In the genomic region with DNA sequence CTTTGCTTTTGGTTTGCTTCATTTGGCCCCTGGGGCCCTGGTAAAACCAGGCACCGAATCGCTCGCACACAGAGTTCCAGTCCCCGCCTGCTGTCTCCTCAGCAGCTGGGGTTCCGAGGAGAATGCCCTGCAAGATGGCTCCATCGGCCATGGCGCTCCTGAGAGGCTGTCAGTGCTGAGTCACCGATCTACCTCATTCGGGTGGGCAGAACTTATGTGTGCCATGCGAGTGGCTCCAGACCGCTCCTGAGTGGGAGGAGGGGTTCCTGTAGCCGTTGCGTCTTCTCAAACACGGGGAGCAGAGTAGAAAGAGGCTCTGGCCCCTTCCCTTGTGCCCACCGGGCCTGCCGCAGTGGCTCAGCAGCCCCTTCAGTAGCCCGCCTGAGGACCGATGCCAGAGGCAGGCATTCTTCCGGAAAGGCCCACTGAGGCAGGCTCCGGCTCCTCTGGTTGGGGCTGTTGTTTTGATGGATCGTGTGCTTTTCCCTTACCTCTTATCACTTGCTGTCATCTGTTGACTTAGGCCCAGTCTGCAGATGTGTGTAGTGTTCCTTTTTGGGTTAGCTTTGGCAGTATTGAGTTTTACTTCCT, we compare ENCODE assay signal across 8 cellular contexts. TPM values are rescaled to one million over a fixed set of nuclear protein-coding genes. Genes with fewer than 3 reads are reported as not detected.
A peak's percentile ranks its signal among the peaks of the same experiment; 100 is the strongest.
DNase-seq lines count a peak whose midpoint lies in the region; ATAC-seq and TF ChIP-seq lines count a peak whose summit lies in the region.

No MANE protein-coding gene starts in this region.

- no peaks in the 10 kb centered on the region for H3K27me3 ChIP-seq in right cardiac atrium (ENCODE audit: control insufficient read depth, insufficient read depth)

- H3K27ac Mint-ChIP-seq in activated naive CD8-positive, alpha-beta T cell treated with anti-CD3 and anti-CD28 coated beads for 36 hours: peak overlapping the region; percentile 100

- peak overlapping the region; percentile 100 for H3K4me3 Mint-ChIP-seq in activated naive CD8-positive, alpha-beta T cell treated with anti-CD3 and anti-CD28 coated beads for 36 hours

- WGBS in right cardiac atrium: 14% methylated on average over 21 of the region's 21 CpGs

- ATAC-seq in HG03378 (IDR thresholded peaks at IDR 0.05; ENCODE audit: unreplicated experiment) (peak; percentile 45), SK-N-SH treated with all-trans-retinoic acid at 6 μM for 48 hours (peak; percentile 90), right cardiac atrium (peak; percentile 29 to 72)

- H3K36me3 Mint-ChIP-seq in activated naive CD8-positive, alpha-beta T cell treated with anti-CD3 and anti-CD28 coated beads for 36 hours: peaks cover 21% of the 10 kb centered on the region

- DNase-seq in NCI-H2081 (lab: John Stamatoyannopoulos, UW) (peak; percentile 24 to 52), NCI-H2081 treated with DMSO at 0.1 percent for 48 hours (lab: John Stamatoyannopoulos, UW) (no peak), right cardiac atrium (peak; percentile 59 to 66 (median 64)), skeletal muscle cell (ENCODE audit: low read depth) (peak; percentile 57), ureter (ENCODE audit: low spot score) (no peak)
- peak; percentile 80 for DNase-seq in activated naive CD8-positive, alpha-beta T cell treated with anti-CD3 and anti-CD28 coated beads for 36 hours

- H3K27me3 Mint-ChIP-seq in activated naive CD8-positive, alpha-beta T cell treated with anti-CD3 and anti-CD28 coated beads for 36 hours: no peaks in the 10 kb centered on the region

- H3K9me3 Mint-ChIP-seq in activated naive CD8-positive, alpha-beta T cell treated with anti-CD3 and anti-CD28 coated beads for 36 hours: no peaks in the 10 kb centered on the region

- intact Hi-C loops in right cardiac atrium (cut with DNase I): no loop called here

- peaks cover 27% of the 10 kb centered on the region for H3K4me1 Mint-ChIP-seq in activated naive CD8-positive, alpha-beta T cell treated with anti-CD3 and anti-CD28 coated beads for 36 hours

- H3K27ac ChIP-seq in right cardiac atrium (ENCODE audit: low read length): peak overlapping the region; percentile 42

- H3K4me1 ChIP-seq in right cardiac atrium (ENCODE audit: control insufficient read depth, insufficient read depth, low read length): no peaks in the 10 kb centered on the region

- H3K4me3 ChIP-seq in right cardiac atrium (ENCODE audit: low read length): peak overlapping the region; percentile 72
- peak overlapping the region; percentile 96 for H3K4me3 ChIP-seq in skeletal muscle cell (ENCODE audit: low read depth, low read length)

- H3K9me3 ChIP-seq in right cardiac atrium (ENCODE audit: control insufficient read depth, low read length): no peaks in the 10 kb centered on the region

TF ChIP-seq in SK-N-SH treated with all-trans-retinoic acid at 6 μM for 48 hours, 23 proteins besides CTCF, POLR2A, EP300 and RAD21:
- TF ChIP-seq PATZ1 (CRISPR knock-in tag; IDR thresholded peaks at IDR 0.05; ENCODE audit: borderline replicate concordance): no peak

RNA-seq across cellular contexts. Expression of gene CHPF2, which starts 0.9 kb away (rescaled TPM):
- 10 to 100 TPM; 24.5 to 25.1 TPM for total RNA-seq in activated naive CD8-positive, alpha-beta T cell treated with anti-CD3 and anti-CD28 coated beads for 36 hours
- 10 to 100 TPM; 22.2 to 35.3 (median 27.0) TPM for total RNA-seq in right cardiac atrium
- polyA plus RNA-seq in right cardiac atrium: 15.5 TPM
- 43.0 TPM for total RNA-seq in ureter

RNA-seq across cellular contexts. Expression of gene ABCF2, which starts 6.2 kb away (rescaled TPM):
- total RNA-seq in activated naive CD8-positive, alpha-beta T cell treated with anti-CD3 and anti-CD28 coated beads for 36 hours: 10 to 100 TPM; 85.2 to 87.5 TPM
- total RNA-seq in right cardiac atrium (10 to 100 TPM; 24.6 to 34.5 (median 26.3) TPM), ureter (33.9 TPM)
- 17.8 TPM for polyA plus RNA-seq in right cardiac atrium

RNA-seq across cellular contexts. Expression of gene SMARCD3, which starts 15.3 kb away (rescaled TPM):
- 1 to 10 TPM; 4.1 to 4.3 TPM for total RNA-seq in activated naive CD8-positive, alpha-beta T cell treated with anti-CD3 and anti-CD28 coated beads for 36 hours
- total RNA-seq in right cardiac atrium (100 to 1,000 TPM; 149 to 291 (median 238) TPM), ureter (67.4 TPM)
- 141 TPM for polyA plus RNA-seq in right cardiac atrium

RNA-seq across cellular contexts. Expression of gene H2BK1, which starts 22.9 kb away (rescaled TPM):
- not detected for total RNA-seq in activated naive CD8-positive, alpha-beta T cell treated with anti-CD3 and anti-CD28 coated beads for 36 hours
- total RNA-seq in right cardiac atrium: not detected
- polyA plus RNA-seq in right cardiac atrium: not detected
- total RNA-seq in ureter: not detected

RNA-seq across cellular contexts. Expression of gene ASB10, which starts 46.2 kb away (rescaled TPM):
- not detected for total RNA-seq in activated naive CD8-positive, alpha-beta T cell treated with anti-CD3 and anti-CD28 coated beads for 36 hours
- total RNA-seq in right cardiac atrium: 10 to 100 TPM in 3 of 4 donors, 1 to 10 TPM in 1; 4.5 to 21.0 (median 14.0) TPM
- 14.3 TPM for polyA plus RNA-seq in right cardiac atrium
- not detected for total RNA-seq in ureter

Comparison
In these comparisons a context has a peak if more than half of its experiments do, and no peak if none do; other contexts are left out.
1. DNase-seq: peak in NCI-H2081 (2 of 2), activated naive CD8-positive, alpha-beta T cell treated with anti-CD3 and anti-CD28 coated beads for 36 hours (single experiment), right cardiac atrium (3 of 3) and skeletal muscle cell (single experiment); none in NCI-H2081 treated with DMSO at 0.1 percent for 48 hours (single experiment) and ureter (single experiment).
2. RNA of gene SMARCD3, which starts 15.3 kb away (total RNA-seq): 149 to 291 TPM in right cardiac atrium and 67.4 TPM in ureter (single experiment); 4.1 to 4.3 TPM in activated naive CD8-positive, alpha-beta T cell treated with anti-CD3 and anti-CD28 coated beads for 36 hours; every median in the first group is over 10 times any median in the second.
3. Peak in every context shown above with its lines, with median percentiles within 50 percentile points of each other: ATAC-seq.